In genomic region chr12:121709478-121709890, GRCh38 we compare ENCODE assay signal across 1 cellular context.
TF ChIP-seq lines count a peak whose summit lies in the region.

No MANE protein-coding gene starts in this region.

TF ChIP-seq in K562, 482 proteins besides CTCF, POLR2A, EP300 and RAD21 (continued from another document):
- TF ChIP-seq E2F6 (IDR thresholded peaks at IDR 0.05; ENCODE audit: borderline replicate concordance in 1 of 2, extremely low read depth in 1 of 2, insufficient read depth in 1 of 2, insufficient read length in 1 of 2, low read depth in 1 of 2, low read length in 1 of 2, poor library complexity in 1 of 2, severe bottlenecking in 1 of 2): peak in 1 of 2 experiments; percentile 33
- TF ChIP-seq ZNF197 (CRISPR knock-in tag; IDR thresholded peaks at IDR 0.05; ENCODE audit: low read depth): no peak
- no peak for TF ChIP-seq BRCA1 (IDR thresholded peaks at IDR 0.05)
- no peak for TF ChIP-seq BRCA1 (CRISPR knock-in tag; IDR thresholded peaks at IDR 0.05)
- peak; percentile 48; the same call in 1 of the 2 replicates for TF ChIP-seq RFX1 (IDR thresholded peaks at IDR 0.05)
- TF ChIP-seq KDM4B (IDR thresholded peaks at IDR 0.05; ENCODE audit: borderline replicate concordance in 2 of 2, low read depth in 1 of 2): no peak
- no peak for TF ChIP-seq ZNF263 (CRISPR knock-in tag; IDR thresholded peaks at IDR 0.05; ENCODE audit: borderline replicate concordance)
- no peak for TF ChIP-seq KAT8 (IDR thresholded peaks at IDR 0.05; ENCODE audit: low read depth)
- TF ChIP-seq CHD1 (IDR thresholded peaks at IDR 0.05; ENCODE audit: low read length): no peak
- no peak for TF ChIP-seq NCOA4 (IDR thresholded peaks at IDR 0.05; ENCODE audit: partially characterized antibody)
- TF ChIP-seq ZNF830 (CRISPR knock-in tag; IDR thresholded peaks at IDR 0.05): no peak
